1 cellular context compared by ENCODE assay signal in genomic region chr9:35563791-35564197, GRCh38.
TF ChIP-seq lines count a peak whose summit lies in the region.

No MANE protein-coding gene starts in this region.

TF ChIP-seq in GM12878, 131 proteins besides CTCF, POLR2A, EP300 and RAD21 (continued from another document):
- TF ChIP-seq CREM (IDR thresholded peaks at IDR 0.05; ENCODE audit: low read depth) (no peak), NRF1 (conservative IDR thresholded peaks at IDR 0.05; ENCODE audit: low read depth, low read length) (no peak), SMAD1 (IDR thresholded peaks at IDR 0.05; ENCODE audit: low read depth, partially characterized antibody) (no peak), ZBTB40 (IDR thresholded peaks at IDR 0.05; ENCODE audit: borderline replicate concordance) (no peak), NR2C1 (IDR thresholded peaks at IDR 0.05) (no peak), IKZF1 (conservative IDR thresholded peaks at IDR 0.05) (no peak), SREBF2 (IDR thresholded peaks at IDR 0.05; ENCODE audit: low read length) (no peak), MEF2B (IDR thresholded peaks at IDR 0.05; ENCODE audit: partially characterized antibody, poor library complexity, severe bottlenecking) (no peak), GABPA (IDR thresholded peaks at IDR 0.05; ENCODE audit: low read depth) (no peak), IRF3 (IDR thresholded peaks at IDR 0.05) (no peak), ZNF274 (IDR thresholded peaks at IDR 0.05; ENCODE audit: insufficient read depth, insufficient read length) (no peak), ZZZ3 (IDR thresholded peaks at IDR 0.05; ENCODE audit: control insufficient read depth, insufficient read length, low read depth) (no peak), CBX3 (IDR thresholded peaks at IDR 0.05; ENCODE audit: borderline replicate concordance, low read depth) (no peak)
- TF ChIP-seq, protein P1, sequence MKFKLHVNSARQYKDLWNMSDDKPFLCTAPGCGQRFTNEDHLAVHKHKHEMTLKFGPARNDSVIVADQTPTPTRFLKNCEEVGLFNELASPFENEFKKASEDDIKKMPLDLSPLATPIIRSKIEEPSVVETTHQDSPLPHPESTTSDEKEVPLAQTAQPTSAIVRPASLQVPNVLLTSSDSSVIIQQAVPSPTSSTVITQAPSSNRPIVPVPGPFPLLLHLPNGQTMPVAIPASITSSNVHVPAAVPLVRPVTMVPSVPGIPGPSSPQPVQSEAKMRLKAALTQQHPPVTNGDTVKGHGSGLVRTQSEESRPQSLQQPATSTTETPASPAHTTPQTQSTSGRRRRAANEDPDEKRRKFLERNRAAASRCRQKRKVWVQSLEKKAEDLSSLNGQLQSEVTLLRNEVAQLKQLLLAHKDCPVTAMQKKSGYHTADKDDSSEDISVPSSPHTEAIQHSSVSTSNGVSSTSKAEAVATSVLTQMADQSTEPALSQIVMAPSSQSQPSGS (IDR thresholded peaks at IDR 0.05; ENCODE audit: low read length) = no peak
